8 cellular contexts compared by ENCODE assay signal in the genomic region with DNA sequence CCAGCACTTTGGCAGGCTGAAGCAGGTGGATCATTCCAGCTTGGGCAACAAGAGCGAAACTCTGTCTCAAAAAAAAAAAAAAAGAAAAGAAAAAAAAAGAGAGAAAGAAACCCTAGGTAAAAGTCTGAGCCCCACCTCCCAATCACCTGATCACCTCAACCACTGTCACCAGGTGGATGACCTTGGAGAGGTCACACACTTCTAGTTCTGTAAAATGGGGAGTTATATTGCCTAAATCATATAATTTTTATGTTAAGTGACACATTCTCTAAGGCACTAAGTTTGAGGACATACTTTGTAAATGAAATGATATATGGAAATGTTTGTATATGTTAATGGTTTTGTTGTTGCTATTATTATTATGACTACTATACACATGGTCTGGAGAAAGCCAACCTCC. TPM values are rescaled to one million over a fixed set of nuclear protein-coding genes. Genes with fewer than 3 reads are reported as not detected.
DNase-seq lines count a peak whose midpoint lies in the region; ATAC-seq, FAIRE-seq and TF ChIP-seq lines count a peak whose summit lies in the region.

No MANE protein-coding gene starts in this region.

- H3K4me1 ChIP-seq in GM23248 (ENCODE audit: insufficient read depth), result no peaks in the 10 kb centered on the region
- H3K4me1 ChIP-seq in sigmoid colon, result peaks cover 0 to 22% (median 18%) of the 10 kb centered on the region in 4 donors

- no peaks in the 10 kb centered on the region for H3K27me3 Mint-ChIP-seq in WTC11 (ENCODE audit: low read depth)
- peaks cover 6% of the 10 kb centered on the region for H3K27me3 Mint-ChIP-seq in glutamatergic neuron (ENCODE audit: unreplicated experiment)

- peak overlapping the region; percentile 91 for H2AFZ ChIP-seq in GM23248

- intact Hi-C loops in sigmoid colon (cut with DNase I), result no loop called here

- H3K79me2 ChIP-seq in GM23248 (ENCODE audit: insufficient read depth), result no peaks in the 10 kb centered on the region

- H3K9me3 Mint-ChIP-seq in WTC11 (no peaks in the 10 kb centered on the region), glutamatergic neuron (ENCODE audit: unreplicated experiment) (peaks cover 7% of the 10 kb centered on the region)

- FAIRE-seq in GM12892 (lab: Jason Lieb, UNC), result no peak

- H3K27me3 ChIP-seq in GM23248 (replicated peaks; ENCODE audit: insufficient read depth), result no peaks in the 10 kb centered on the region; the same call in 1 of the 2 replicates
- peaks cover 0 to 14% (median 3%) of the 10 kb centered on the region in 3 donors for H3K27me3 ChIP-seq in sigmoid colon
- H3K27me3 ChIP-seq in brain microvascular endothelial cell (replicated peaks), result peaks cover 10% of the 10 kb centered on the region

- H3K9ac ChIP-seq in GM23248, result no peak overlapping the region

- TF ChIP-seq POLR2A in sigmoid colon (IDR thresholded peaks at IDR 0.05) (no peak), GM12892 (IDR thresholded peaks at IDR 0.05; ENCODE audit: low read depth, low read length) (no peak)

- DNase-seq in GM23248 (no peak), WTC11 (ENCODE audit: low spot score) (no peak), glutamatergic neuron (no peak), sigmoid colon (no peak), GM12892 (ENCODE audit: insufficient read length) (no peak), DMS79 (lab: John Stamatoyannopoulos, UW) (no peak), brain microvascular endothelial cell (no peak)
- no peak for DNase-seq in activated effector memory CD4-positive, alpha-beta T cell treated with anti-CD3 and anti-CD28 coated beads, Interleukin-2, amount 50 U/mL, for 16 hours

- H3K4me3 ChIP-seq in GM23248, result no peak overlapping the region
- H3K4me3 ChIP-seq in sigmoid colon, result peak overlapping the region in 1 of 4 donors; percentile 50
- H3K4me3 ChIP-seq in brain microvascular endothelial cell (ENCODE audit: low read depth, low read length), result no peak overlapping the region

- WGBS in GM23248 (ENCODE audit: low coverage in 1 of 2, low lambda C conversion rate in 2 of 2, missing lambda C conversion rate in 2 of 2), 2 experiments, result 100% methylated on average over 1 of the region's 1 CpG
- WGBS in sigmoid colon, 2 donors, result 95 to 96% methylated on average over 1 of the region's 1 CpG

- H3K9me2 ChIP-seq in GM23248 (ENCODE audit: insufficient read depth), result no peaks in the 10 kb centered on the region

- peaks cover 6% of the 10 kb centered on the region for H3F3A ChIP-seq in GM23248 (ENCODE audit: insufficient read depth)

- POLR2A ChIA-PET in WTC11 (lab: Charles Lee), result interaction anchor here (0.5 to 2.9 kb wide), 4 partner anchors 9 to 31 kb away, joined by 5 to 34 read pairs (median 6); partner anchors contain the start of gene PA2G4

- no peak for TF ChIP-seq EP300 in sigmoid colon (IDR thresholded peaks at IDR 0.05)

- no peak overlapping the region for H3K4me2 ChIP-seq in GM23248 (ENCODE audit: unreplicated experiment)

- ATAC-seq in WTC11, result no peak

- H3K4me1 Mint-ChIP-seq in WTC11 (peaks cover 23% of the 10 kb centered on the region), glutamatergic neuron (ENCODE audit: low read depth, unreplicated experiment) (no peaks in the 10 kb centered on the region)

- H3K36me3 ChIP-seq in GM23248 (ENCODE audit: low read depth) (no peaks in the 10 kb centered on the region), sigmoid colon (no peaks in the 10 kb centered on the region), brain microvascular endothelial cell (replicated peaks) (no peaks in the 10 kb centered on the region)

- H3K36me3 Mint-ChIP-seq in WTC11 (no peaks in the 10 kb centered on the region), glutamatergic neuron (ENCODE audit: unreplicated experiment) (no peaks in the 10 kb centered on the region)

- H3K4me3 Mint-ChIP-seq in WTC11 (peak overlapping the region; percentile 89), glutamatergic neuron (ENCODE audit: unreplicated experiment) (peak overlapping the region; percentile 80)

- in situ Hi-C loops in GM23248 (cut with MboI) (no loop called here), brain microvascular endothelial cell (cut with HindIII; ENCODE audit: low pct_ligation_motif_present, low sequenced_read_pairs) (no loop called here)

- H3K27ac Mint-ChIP-seq in WTC11, result peak overlapping the region; percentile 94
- H3K27ac Mint-ChIP-seq in glutamatergic neuron (ENCODE audit: unreplicated experiment), result no peak overlapping the region

- CTCF ChIA-PET in WTC11 (lab: Charles Lee), result interaction anchor here (0.7 to 1.7 kb wide), 5 partner anchors 79 to 341 kb away, joined by 3 to 11 read pairs (median 5); partner anchors contain the start of genes ORMDL2, RNF41, SARNP and SUOX

- no peaks in the 10 kb centered on the region for H3K9me3 ChIP-seq in GM23248 (ENCODE audit: low read depth)
- no peaks in the 10 kb centered on the region for H3K9me3 ChIP-seq in sigmoid colon

- TF ChIP-seq CTCF in WTC11 (IDR thresholded peaks at IDR 0.05) (no peak), glutamatergic neuron (IDR thresholded peaks at IDR 0.05; ENCODE audit: partially characterized antibody, unreplicated experiment) (no peak), sigmoid colon (IDR thresholded peaks at IDR 0.05) (no peak), brain microvascular endothelial cell (IDR thresholded peaks at IDR 0.05; ENCODE audit: low read depth, low read length, missing control alignments) (no peak)

- H3K27ac ChIP-seq in GM23248, result no peak overlapping the region
- peak overlapping the region; percentile 59 to 79 (median 76) for H3K27ac ChIP-seq in sigmoid colon
- no peak overlapping the region for H3K27ac ChIP-seq in brain microvascular endothelial cell

- no peaks in the 10 kb centered on the region for H4K20me1 ChIP-seq in GM23248 (ENCODE audit: insufficient read depth)

TF ChIP-seq in WTC11, 78 proteins besides CTCF, POLR2A, EP300 and RAD21:
- TF ChIP-seq ESRRA (CRISPR knock-in tag; IDR thresholded peaks at IDR 0.05; ENCODE audit: borderline replicate concordance) (peak; percentile 74; the same call in 1 of the 2 replicates), GABPB1 (CRISPR knock-in tag; IDR thresholded peaks at IDR 0.05) (no peak)

RNA-seq across cellular contexts. Expression of gene ERBB3, which starts 1.5 kb away (rescaled TPM):
- 3.3 and 3.5 TPM in 2 replicates for total RNA-seq in GM23248 (2014; rRNA removed; shearing (Covaris generic))
- 1.9 and 2.1 TPM in 2 replicates for polyA plus RNA-seq in GM23248 (2016; fragmentation: Nextera tagmentation; extraction: Ambion mirVana)
- total RNA-seq in WTC11 (2021), result 49.2 to 64.3 TPM (median 52.4 TPM) in 3 replicates
- total RNA-seq in glutamatergic neuron (ENCODE audit: unreplicated experiment), result 33.7 TPM
- 10 to 100 TPM; 10.2 to 21.4 (median 19.0) TPM for total RNA-seq in sigmoid colon
- 10 to 100 TPM; 31.8 to 69.8 (median 37.0) TPM for polyA plus RNA-seq in sigmoid colon
- 0.49 TPM for polyA plus RNA-seq in GM12892 (2012; ENCODE audit: missing spikeins)

RNA-seq across cellular contexts. Expression of gene PA2G4, which starts 25.9 kb away (rescaled TPM):
- total RNA-seq in GM23248 (2014; rRNA removed; shearing (Covaris generic)), result 115 and 120 TPM in 2 replicates
- polyA plus RNA-seq in GM23248 (2016; fragmentation: Nextera tagmentation; extraction: Ambion mirVana) (152 and 157 TPM in 2 replicates), sigmoid colon (100 to 1,000 TPM in 1 of 3 donors, 10 to 100 TPM in 2; 68.4 to 136 (median 73.9) TPM)
- total RNA-seq in WTC11 (2021) (198 to 249 TPM (median 199 TPM) in 3 replicates), glutamatergic neuron (ENCODE audit: unreplicated experiment) (86.5 TPM), sigmoid colon (100 to 1,000 TPM in 3 of 4 donors, 10 to 100 TPM in 1; 52.9 to 157 (median 110) TPM)
- 276 TPM for polyA plus RNA-seq in GM12892 (2012; ENCODE audit: missing spikeins)

RNA-seq across cellular contexts. Expression of gene RPS26, which starts 36.7 kb away (rescaled TPM):
- 332 and 1,155 TPM in 2 replicates for total RNA-seq in GM23248 (2014; rRNA removed; shearing (Covaris generic))
- 271 and 274 TPM in 2 replicates for polyA plus RNA-seq in GM23248 (2016; fragmentation: Nextera tagmentation; extraction: Ambion mirVana)
- 66.4 to 77.2 TPM (median 73.4 TPM) in 3 replicates for total RNA-seq in WTC11 (2021)
- total RNA-seq in glutamatergic neuron (ENCODE audit: unreplicated experiment), result 29.8 TPM
- 1,000 to 10,000 TPM in 2 of 4 donors, 100 to 1,000 TPM in 2; 130 to 3,746 (median 1,580) TPM for total RNA-seq in sigmoid colon
- 1,000 to 10,000 TPM; 1,901 to 2,147 (median 2,067) TPM for polyA plus RNA-seq in sigmoid colon
- polyA plus RNA-seq in GM12892 (2012; ENCODE audit: missing spikeins), result 1,801 TPM

RNA-seq across cellular contexts. Expression of gene RPL41, which starts 38.0 kb away (rescaled TPM):
- total RNA-seq in GM23248 (2014; rRNA removed; shearing (Covaris generic)), result 1,463 and 1,892 TPM in 2 replicates
- 2,480 and 2,545 TPM in 2 replicates for polyA plus RNA-seq in GM23248 (2016; fragmentation: Nextera tagmentation; extraction: Ambion mirVana)
- 4,004 to 4,366 TPM (median 4,314 TPM) in 3 replicates for total RNA-seq in WTC11 (2021)
- total RNA-seq in glutamatergic neuron (ENCODE audit: unreplicated experiment), result 1,433 TPM
- 1,000 to 10,000 TPM; 1,926 to 5,407 (median 3,655) TPM for total RNA-seq in sigmoid colon
- 1,000 to 10,000 TPM; 6,021 to 9,845 (median 6,338) TPM for polyA plus RNA-seq in sigmoid colon
- 8,175 TPM for polyA plus RNA-seq in GM12892 (2012; ENCODE audit: missing spikeins)

RNA-seq across cellular contexts. Expression of gene ZC3H10, which starts 39.6 kb away (rescaled TPM):
- total RNA-seq in GM23248 (2014; rRNA removed; shearing (Covaris generic)), result 1.9 and 2.7 TPM in 2 replicates
- polyA plus RNA-seq in GM23248 (2016; fragmentation: Nextera tagmentation; extraction: Ambion mirVana) (3.0 and 3.3 TPM in 2 replicates), sigmoid colon (1 to 10 TPM; 1.2 to 3.8 (median 1.4) TPM)
- total RNA-seq in WTC11 (2021) (11.3 to 13.6 TPM (median 13.1 TPM) in 3 replicates), glutamatergic neuron (ENCODE audit: unreplicated experiment) (11.1 TPM), sigmoid colon (1 to 10 TPM; 3.9 to 6.9 (median 4.8) TPM)
- polyA plus RNA-seq in GM12892 (2012; ENCODE audit: missing spikeins), result 2.7 TPM

Comparison
In these comparisons a context has a peak if more than half of its experiments do, and no peak if none do; other contexts are left out.
1. H3K27ac ChIP-seq: peak in sigmoid colon (4 of 4); none in GM23248 (single experiment) and brain microvascular endothelial cell (single experiment).